Comparison of ENCODE assay signal across 16 cellular contexts in genomic region chr13:102914629-102914935, GRCh38.
"Had no signal": no experiment of that assay in that cellular context is flagged by ENCODE, and none has a peak within 500 bp of the region (broad histone marks: within the 10 kb centered on the region; RNA-seq: fewer than 3 reads in every experiment).

No MANE protein-coding gene starts in this region.

- ATAC-seq: activated CD4-positive, alpha-beta T cell treated with anti-CD3 and anti-CD28 coated beads for 36 hours; stimulated activated naive B cell treated with anti-CD40 and anti-IgM and Interleukin-4, amounts not matched to agents 10 μg/mL and 1 μg/mL and 100 μg/mL, for 72 hours had no signal

- H3K9me3 ChIP-seq: adrenal gland, colonic mucosa, esophagus muscularis mucosa, neutrophil, tibial nerve had no signal

- DNase-seq: activated CD4-positive, alpha-beta memory T cell treated with anti-CD3 and anti-CD28 coated beads, Interleukin-2, amount 10 ng/mL, durations not matched to agents 7 days and 5 days; activated CD4-positive, alpha-beta T cell treated with anti-CD3 and anti-CD28 coated beads for 36 hours; activated naive CD4-positive, alpha-beta T cell treated with anti-CD3 and anti-CD28 coated beads, Interleukin-2, amount 50 U/mL, for 16 hours; activated T-cell treated with anti-CD3 and anti-CD28 coated beads, Interleukin-2, amount 50 U/mL, for 24 hours; central memory CD4-positive, alpha-beta T cell; colonic mucosa; hippocampal formation; kidney glomerular epithelial cell; stimulated activated CD4-positive, alpha-beta T cell treated with anti-CD3 and anti-CD28 coated beads, Interleukin-15, amount 100 ng/mL, for 24 hours; stimulated activated CD4-positive, alpha-beta T cell treated with anti-CD3 and anti-CD28 coated beads, Interleukin-4, amount 100 ng/mL, for 1 hour; stimulated activated naive B cell treated with anti-CD40 and anti-IgM and Interleukin-4, amounts not matched to agents 10 μg/mL and 1 μg/mL and 100 μg/mL, for 72 hours had no signal

- H3K4me1 ChIP-seq: adrenal gland, colonic mucosa, esophagus muscularis mucosa had no signal

- H3K4me3 ChIP-seq: adrenal gland, colonic mucosa, esophagus muscularis mucosa, skin epidermis, tibial nerve had no signal

- H3K36me3 ChIP-seq: adrenal gland, colonic mucosa, esophagus muscularis mucosa, neutrophil, tibial nerve had no signal

- H3K27ac ChIP-seq: adrenal gland, colonic mucosa, esophagus muscularis mucosa, neutrophil, skin epidermis had no signal

- H3K27me3 ChIP-seq: colonic mucosa, neutrophil, tibial nerve had no signal
